Comparison of ENCODE assay signal across 23 cellular contexts in the genomic region with DNA sequence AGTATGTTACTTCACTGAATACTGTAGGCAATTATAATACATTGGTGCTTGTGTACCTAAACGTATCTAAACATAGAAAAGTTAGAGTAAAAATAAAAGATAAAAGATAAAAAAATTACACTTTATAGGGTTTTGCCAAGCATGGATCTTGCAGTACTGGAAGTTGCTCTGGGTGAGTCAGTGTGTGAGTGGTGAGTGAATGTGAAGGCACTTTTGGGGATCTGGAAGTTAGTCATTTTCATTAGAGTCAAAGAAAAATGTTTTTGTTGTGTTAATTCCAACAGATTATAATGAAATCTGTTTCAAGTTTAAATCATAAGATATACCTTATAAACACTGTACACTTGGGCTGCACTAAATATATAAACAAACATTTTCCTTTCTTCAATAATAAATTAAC. TPM values are rescaled to one million over a fixed set of nuclear protein-coding genes. Genes with fewer than 3 reads are reported as not detected.
DNase-seq lines count a peak whose midpoint lies in the region; ATAC-seq, FAIRE-seq and TF ChIP-seq lines count a peak whose summit lies in the region.
"Had no signal": no experiment of that assay in that cellular context is flagged by ENCODE, and none has a peak within 500 bp of the region (broad histone marks: within the 10 kb centered on the region; RNA-seq: fewer than 3 reads in every experiment).

No MANE protein-coding gene starts in this region.

- H3K4me3 Mint-ChIP-seq in activated T-helper 17 cell treated with anti-CD3 and anti-CD28 coated beads, Interleukin-2, amount 50 U/mL, for 72 hours: no peak overlapping the region
- H3K4me3 Mint-ChIP-seq: CD4-positive, CD25-positive, alpha-beta regulatory T cell; CD8-positive, alpha-beta memory T cell; H9 had no signal

- H3K4me1 ChIP-seq in HepG2 (ENCODE audit: insufficient read depth, low read length) (peaks cover 99% of the 10 kb centered on the region), subcutaneous abdominal adipose tissue (ENCODE audit: control insufficient read depth in 5 of 5, insufficient read depth in 5 of 5, low read length in 5 of 5) (peaks cover 0 to 37% (median 23%) of the 10 kb centered on the region in 5 donors)
- H3K4me1 ChIP-seq: BE2C had no signal

- H3K27ac ChIP-seq in VCaP: peak overlapping the region; percentile 85
- peak overlapping the region; percentile 66 for H3K27ac ChIP-seq in HepG2 (ENCODE audit: extremely low read length, insufficient read depth, low read length)
- peak overlapping the region; percentile 83 for H3K27ac ChIP-seq in subcutaneous abdominal adipose tissue (ENCODE audit: low read depth, low read length)

- TF ChIP-seq CTCF in VCaP (conservative IDR thresholded peaks at IDR 0.05): no peak
- no peak for TF ChIP-seq CTCF in HepG2 (CRISPR knock-in tag; IDR thresholded peaks at IDR 0.05)

- H2AFZ ChIP-seq in HepG2 (ENCODE audit: low read length): no peak overlapping the region

- 45% methylated on average over 1 of the region's 1 CpG for WGBS in HepG2 (ENCODE audit: low lambda C conversion rate)

- no peaks in the 10 kb centered on the region for H4K20me1 ChIP-seq in HepG2 (ENCODE audit: insufficient read depth, low read length)

- no peak overlapping the region for H3K27ac Mint-ChIP-seq in activated T-helper 17 cell treated with anti-CD3 and anti-CD28 coated beads, Interleukin-2, amount 50 U/mL, for 72 hours
- H3K27ac Mint-ChIP-seq: CD4-positive, CD25-positive, alpha-beta regulatory T cell; CD8-positive, alpha-beta memory T cell; H9 had no signal

- H3K27me3 Mint-ChIP-seq in activated T-helper 17 cell treated with anti-CD3 and anti-CD28 coated beads, Interleukin-2, amount 50 U/mL, for 72 hours: peaks cover 27% of the 10 kb centered on the region

- no peak for TF ChIP-seq RAD21 in HepG2 (CRISPR knock-in tag; IDR thresholded peaks at IDR 0.05)

- H3K27me3 ChIP-seq in HepG2 (ENCODE audit: control insufficient read depth in 1 of 2, insufficient read depth in 2 of 2, low read length in 2 of 2) (no peaks in the 10 kb centered on the region), subcutaneous abdominal adipose tissue (ENCODE audit: control insufficient read depth in 5 of 5, insufficient read depth in 4 of 5, low read length in 5 of 5) (no peaks in the 10 kb centered on the region)
- H3K27me3 ChIP-seq: BE2C had no signal

- peaks cover 11% of the 10 kb centered on the region for H3K9me3 ChIP-seq in HepG2 (ENCODE audit: low read length)
- H3K9me3 ChIP-seq in subcutaneous abdominal adipose tissue (ENCODE audit: control insufficient read depth in 5 of 5, low read length in 5 of 5): no peaks in the 10 kb centered on the region
- H3K9me3 ChIP-seq: BE2C had no signal

- H3K4me3 ChIP-seq in HepG2 (replicated peaks in 1 of 3; ENCODE audit: insufficient read depth in 1 of 3, low read depth in 2 of 3, low read length in 3 of 3): peak overlapping the region in 1 of 3 experiments; percentile 19; a peak in 1 of 6 replicates
- no peak overlapping the region for H3K4me3 ChIP-seq in subcutaneous abdominal adipose tissue (ENCODE audit: low read depth in 1 of 5, low read length in 5 of 5)
- H3K4me3 ChIP-seq: GM12878 had no signal

- H3K9ac ChIP-seq in HepG2 (ENCODE audit: insufficient read depth, low read depth, low read length): no peak overlapping the region
- H3K9ac ChIP-seq in subcutaneous abdominal adipose tissue (ENCODE audit: low read length in 5 of 5): no peak overlapping the region

- H3K4me2 ChIP-seq in HepG2 (ENCODE audit: low read depth, low read length): 0 out of 2 replicates have a peak overlapping the region, but pooled peaks have one; percentile 52

- POLR2A ChIA-PET in HepG2 (lab: Yijun Ruan, JAX): interaction anchor here (0.8 to 3.6 kb wide), 6 partner anchors 8 to 13 kb away, joined by 3 to 22 read pairs (median 6); no protein-coding TSS in a partner anchor

- TF ChIP-seq EP300 in HepG2 (IDR thresholded peaks at IDR 0.05; ENCODE audit: low read depth in 2 of 2, low read length in 2 of 2): no peak
- TF ChIP-seq EP300 in HepG2 (CRISPR knock-in tag; IDR thresholded peaks at IDR 0.05; ENCODE audit: borderline replicate concordance): no peak

- no peaks in the 10 kb centered on the region for H3K79me2 ChIP-seq in HepG2 (ENCODE audit: insufficient read depth, low read length)

- in situ Hi-C loops in HepG2 (cut with HindIII; ENCODE audit: extremely low pct_ligation_motif_present, low pct_unique_long_range_greater_than_20kb): no loop called here

- no peak for TF ChIP-seq POLR2A in HepG2 (IDR thresholded peaks at IDR 0.05; ENCODE audit: insufficient read depth in 1 of 2, low read depth in 2 of 2, low read length in 2 of 2)

- intact Hi-C loops in HepG2 (cut with micrococcal nuclease; ENCODE audit: unreplicated experiment): no loop called here

- H3K36me3 Mint-ChIP-seq in activated T-helper 17 cell treated with anti-CD3 and anti-CD28 coated beads, Interleukin-2, amount 50 U/mL, for 72 hours (ENCODE audit: low read depth): no peaks in the 10 kb centered on the region
- H3K36me3 Mint-ChIP-seq: CD4-positive, CD25-positive, alpha-beta regulatory T cell; CD8-positive, alpha-beta memory T cell had no signal

- no TSS peak for BruUV-seq in HepG2 (replicated peaks; lab: Mats Ljungman, UMichigan)

- CTCF ChIA-PET in HepG2 (lab: Yijun Ruan, JAX; ENCODE audit: low intra/inter-chr PET ratio, low total read pairs): no interaction called here

- no peaks in the 10 kb centered on the region for H3K4me1 Mint-ChIP-seq in activated T-helper 17 cell treated with anti-CD3 and anti-CD28 coated beads, Interleukin-2, amount 50 U/mL, for 72 hours

- no peak for DNase-seq in HepG2 (ENCODE audit: low spot score)
- no peak for DNase-seq in ureter (ENCODE audit: low spot score)
- no peak for DNase-seq in NCI-H774 (lab: John Stamatoyannopoulos, UW)
- DNase-seq: ACHN; BE2C; C1 segment of cervical spinal cord; CD4-positive, CD25-positive, alpha-beta regulatory T cell; CD8-positive, alpha-beta memory T cell; COR-L47; DMS 273 treated with DMSO at 0.1 percent for 48 hours; DMS53; DND-41; EL; H9; KG1 had no signal

- peaks cover 5% of the 10 kb centered on the region for H3K9me3 Mint-ChIP-seq in activated T-helper 17 cell treated with anti-CD3 and anti-CD28 coated beads, Interleukin-2, amount 50 U/mL, for 72 hours

- ATAC-seq in esophagus mucosa: peak; percentile 48
- ATAC-seq in HepG2: no peak
- no peak for ATAC-seq in activated T-helper 17 cell treated with anti-CD3 and anti-CD28 coated beads, Interleukin-2, amount 50 U/mL, for 72 hours (replicated peaks)
- ATAC-seq in GM18907 (IDR thresholded peaks at IDR 0.05; ENCODE audit: unreplicated experiment): no peak
- ATAC-seq: GM12878 had no signal

- FAIRE-seq in HepG2 (lab: Jason Lieb, UNC): no peak
- FAIRE-seq: GM12878, H1 had no signal

- H3K36me3 ChIP-seq in HepG2 (replicated peaks in 1 of 2; ENCODE audit: control insufficient read depth in 1 of 2, insufficient read depth in 2 of 2, low read length in 2 of 2) (no peaks in the 10 kb centered on the region), subcutaneous abdominal adipose tissue (ENCODE audit: control insufficient read depth in 5 of 5, insufficient read depth in 5 of 5, low read length in 5 of 5) (no peaks in the 10 kb centered on the region)
- H3K36me3 ChIP-seq: BE2C had no signal

TF ChIP-seq in HepG2, 621 proteins besides CTCF, POLR2A, EP300 and RAD21 (continues in another document):
- TF ChIP-seq DR1 (CRISPR knock-in tag; IDR thresholded peaks at IDR 0.05) (no peak), ZNF749 (CRISPR knock-in tag; IDR thresholded peaks at IDR 0.05; ENCODE audit: borderline replicate concordance) (no peak), ZFYVE20 (CRISPR knock-in tag; IDR thresholded peaks at IDR 0.05; ENCODE audit: borderline replicate concordance, low read depth) (no peak), ZNF557 (CRISPR knock-in tag; IDR thresholded peaks at IDR 0.05) (no peak), ZNF496 (CRISPR knock-in tag; IDR thresholded peaks at IDR 0.05; ENCODE audit: insufficient replicate concordance) (no peak)

RNA-seq across cellular contexts. Expression of a gene that starts 3.3 kb away (rescaled TPM):
- not detected for total RNA-seq in esophagus mucosa
- 0.18 TPM in 2 replicates for total RNA-seq in HepG2 (2016; rRNA removed; fragmentation: Illumina TruSeq; extraction: Trizol)
- 0.10 and 0.26 TPM in 2 replicates for total RNA-seq in HepG2 (2016; cell fraction: cytosol; rRNA removed; fragmentation: Illumina TruSeq; extraction: Trizol; ENCODE audit: low read depth)
- total RNA-seq in HepG2 (2016; cell fraction: insoluble cytoplasmic fraction; rRNA removed; fragmentation: Illumina TruSeq; extraction: Trizol): 0.16 and 0.26 TPM in 2 replicates
- 0.10 and 0.12 TPM in 2 replicates for total RNA-seq in HepG2 (2016; cell fraction: membrane; rRNA removed; fragmentation: Illumina TruSeq; extraction: Trizol)
- total RNA-seq in HepG2 (2016; cell fraction: nucleus; rRNA removed; fragmentation: Illumina TruSeq; extraction: Trizol): 0.60 and 0.87 TPM in 2 replicates
- 0.42 and 0.98 TPM in 2 replicates for polyA plus RNA-seq in HepG2 (2011; rRNA removed)
- 0.19 and 0.50 TPM in 2 replicates for polyA plus RNA-seq in HepG2 (2011; cell fraction: cytosol; rRNA removed)
- 1.5 and 3.8 TPM in 2 replicates for polyA plus RNA-seq in HepG2 (2011; cell fraction: nucleus; rRNA removed)
- 1.3 and 1.8 TPM in 2 replicates for polyA plus RNA-seq in HepG2 (2012)
- 0.05 TPM in 1 of 2 replicates, not detected in the other for polyA plus RNA-seq in HepG2 (2016; cell fraction: cytosol; fragmentation: Illumina TruSeq; extraction: Trizol; ENCODE audit: low read depth)
- polyA plus RNA-seq in HepG2 (2016; cell fraction: insoluble cytoplasmic fraction; fragmentation: Illumina TruSeq; extraction: Trizol; ENCODE audit: low read depth): 0.07 and 0.12 TPM in 2 replicates
- 0.06 TPM in 2 replicates for polyA plus RNA-seq in HepG2 (2016; cell fraction: membrane; fragmentation: Illumina TruSeq; extraction: Trizol; ENCODE audit: low read depth)
- 0.56 and 0.71 TPM in 2 replicates for polyA plus RNA-seq in HepG2 (2016; cell fraction: nucleus; fragmentation: Illumina TruSeq; extraction: Trizol; ENCODE audit: insufficient read depth, low read depth)
- 0.32 TPM in 1 of 2 replicates, not detected in the other for polyA minus RNA-seq in HepG2 (2011; rRNA and poly(A)+ RNA removed; ENCODE audit: low replicate concordance)
- polyA minus RNA-seq in HepG2 (2011; cell fraction: cytosol; rRNA and poly(A)+ RNA removed): 0.20 TPM in 1 of 2 replicates, not detected in the other
- polyA minus RNA-seq in HepG2 (2011; cell fraction: nucleus; rRNA and poly(A)+ RNA removed): 1.2 and 2.7 TPM in 2 replicates
- total RNA-seq in ureter: not detected
- total RNA-seq in activated T-helper 17 cell treated with anti-CD3 and anti-CD28 coated beads, Interleukin-2, amount 50 U/mL, for 72 hours: not detected
- total RNA-seq: CD4-positive, CD25-positive, alpha-beta regulatory T cell; CD8-positive, alpha-beta memory T cell; G401; GM12878; H1; H9 had no signal
- polyA plus RNA-seq: CD4-positive, CD25-positive, alpha-beta regulatory T cell; CD8-positive, alpha-beta memory T cell; GM12878; H1 had no signal
